ENCODE assay signal across 34 cellular contexts in genomic region chr7:108585843-108586242, GRCh38.
"Had no signal": no experiment of that assay in that cellular context is flagged by ENCODE, and none has a peak within 500 bp of the region (broad histone marks: within the 10 kb centered on the region; RNA-seq: fewer than 3 reads in every experiment).

No MANE protein-coding gene starts in this region.

- H3K27ac Mint-ChIP-seq: activated B cell treated with CpG ODN at 0.5 μM for 24 hours; activated CD4-positive, alpha-beta memory T cell treated with anti-CD3 and anti-CD28 coated beads, Interleukin-2, amount 10 ng/mL, durations not matched to agents 7 days and 5 days; activated CD8-positive, alpha-beta memory T cell treated with anti-CD3 and anti-CD28 coated beads, Interleukin-2, amount 10 ng/mL, durations not matched to agents 7 days and 5 days; activated naive CD4-positive, alpha-beta T cell treated with anti-CD3 and anti-CD28 coated beads, Interleukin-2, amount 10 ng/mL, durations not matched to agents 7 days and 5 days; activated naive CD8-positive, alpha-beta T cell; activated naive CD8-positive, alpha-beta T cell treated with anti-CD3 and anti-CD28 coated beads, Interleukin-2, amount 50 U/mL, for 24 hours; brain; T-cell; T-helper 17 cell had no signal

- H3K9me3 Mint-ChIP-seq: activated B cell treated with CpG ODN at 0.5 μM for 24 hours; activated CD4-positive, alpha-beta memory T cell treated with anti-CD3 and anti-CD28 coated beads, Interleukin-2, amount 10 ng/mL, durations not matched to agents 7 days and 5 days; activated naive CD4-positive, alpha-beta T cell treated with anti-CD3 and anti-CD28 coated beads, Interleukin-2, amount 10 ng/mL, durations not matched to agents 7 days and 5 days; activated naive CD8-positive, alpha-beta T cell treated with anti-CD3 and anti-CD28 coated beads, Interleukin-2, amount 50 U/mL, for 24 hours; central memory CD8-positive, alpha-beta T cell; T-cell had no signal

- H3K4me3 Mint-ChIP-seq: activated B cell treated with CpG ODN at 0.5 μM for 24 hours; activated CD4-positive, alpha-beta memory T cell treated with anti-CD3 and anti-CD28 coated beads, Interleukin-2, amount 10 ng/mL, durations not matched to agents 7 days and 5 days; activated CD8-positive, alpha-beta memory T cell treated with anti-CD3 and anti-CD28 coated beads, Interleukin-2, amount 10 ng/mL, durations not matched to agents 7 days and 5 days; activated naive CD4-positive, alpha-beta T cell treated with anti-CD3 and anti-CD28 coated beads, Interleukin-2, amount 10 ng/mL, durations not matched to agents 7 days and 5 days; activated naive CD8-positive, alpha-beta T cell; activated naive CD8-positive, alpha-beta T cell treated with anti-CD3 and anti-CD28 coated beads, Interleukin-2, amount 50 U/mL, for 24 hours; brain; central memory CD8-positive, alpha-beta T cell; T-cell; T-helper 17 cell had no signal

- H3K36me3 Mint-ChIP-seq: activated naive CD4-positive, alpha-beta T cell treated with anti-CD3 and anti-CD28 coated beads, Interleukin-2, amount 10 ng/mL, durations not matched to agents 7 days and 5 days; T-cell had no signal

- H3K4me1 Mint-ChIP-seq: activated B cell treated with CpG ODN at 0.5 μM for 24 hours; activated CD4-positive, alpha-beta memory T cell treated with anti-CD3 and anti-CD28 coated beads, Interleukin-2, amount 10 ng/mL, durations not matched to agents 7 days and 5 days; activated CD8-positive, alpha-beta memory T cell treated with anti-CD3 and anti-CD28 coated beads, Interleukin-2, amount 10 ng/mL, durations not matched to agents 7 days and 5 days; activated naive CD4-positive, alpha-beta T cell treated with anti-CD3 and anti-CD28 coated beads, Interleukin-2, amount 10 ng/mL, durations not matched to agents 7 days and 5 days; activated naive CD8-positive, alpha-beta T cell treated with anti-CD3 and anti-CD28 coated beads, Interleukin-2, amount 50 U/mL, for 24 hours; central memory CD8-positive, alpha-beta T cell; T-cell had no signal

- DNase-seq: activated B cell treated with CpG ODN at 0.5 μM for 24 hours; activated CD4-positive, alpha-beta memory T cell treated with anti-CD3 and anti-CD28 coated beads, Interleukin-2, amount 10 ng/mL, durations not matched to agents 7 days and 5 days; activated CD4-positive, alpha-beta T cell treated with anti-CD3 and anti-CD28 coated beads for 4 hours; activated CD4-positive, alpha-beta T cell treated with anti-CD3 and anti-CD28 coated beads, Interleukin-2, amount 50 U/mL, for 1 hour; activated CD4-positive, CD25-positive, alpha-beta regulatory T cell treated with anti-CD3 and anti-CD28 coated beads, Interleukin-2, amount 50 U/mL, for 72 hours; activated CD8-positive, alpha-beta memory T cell treated with anti-CD3 and anti-CD28 coated beads for 24 hours; activated CD8-positive, alpha-beta memory T cell treated with anti-CD3 and anti-CD28 coated beads, Interleukin-2, amount 10 ng/mL, durations not matched to agents 7 days and 5 days; activated CD8-positive, alpha-beta memory T cell treated with anti-CD3 and anti-CD28 coated beads, Interleukin-2, amount 50 U/mL, for 48 hours; activated effector memory CD4-positive, alpha-beta T cell treated with Interleukin-2 at 50 U/mL for 16 hours; activated naive CD4-positive, alpha-beta T cell treated with anti-CD3 and anti-CD28 coated beads, Interleukin-2, amount 10 ng/mL, durations not matched to agents 7 days and 5 days; activated naive CD8-positive, alpha-beta T cell treated with anti-CD3 and anti-CD28 coated beads, Interleukin-2, amount 50 U/mL, for 24 hours; activated T-cell treated with anti-CD3 and anti-CD28 coated beads, Interleukin-2, amount 50 U/mL, for 48 hours; anterior cingulate cortex; Karpas-422; NCI-H1105; NCI-H1417 treated with DMSO at 0.1 percent for 48 hours; NCI-H187 treated with DMSO at 0.1 percent for 48 hours; NCI-H2081; NCI-H2171 treated with DMSO at 0.1 percent for 48 hours; NCI-H2227 treated with DMSO at 0.1 percent for 48 hours; NCI-H446; NCI-H510A treated with DMSO at 0.1 percent for 48 hours; NCI-H526 treated with DMSO at 0.1 percent for 48 hours; NCI-H774; SIG-M5; T-cell; T-helper 17 cell; T-helper 9 cell had no signal

- ATAC-seq: activated CD8-positive, alpha-beta memory T cell treated with anti-CD3 and anti-CD28 coated beads, Interleukin-2, amount 10 ng/mL, durations not matched to agents 7 days and 5 days; activated naive CD8-positive, alpha-beta T cell treated with anti-CD3 and anti-CD28 coated beads, Interleukin-2, amount 50 U/mL, for 24 hours; Panc1; SK-N-SH treated with all-trans-retinoic acid at 6 μM for 48 hours; T-cell; T-helper 17 cell had no signal

- H3K27me3 Mint-ChIP-seq: brain; central memory CD8-positive, alpha-beta T cell had no signal

- H3K27ac ChIP-seq: VCaP had no signal
